Comparison of ENCODE assay signal across 8 cellular contexts in genomic region chr19:53977429-53977990, GRCh38. TPM values are rescaled to one million over a fixed set of nuclear protein-coding genes. Genes with fewer than 3 reads are reported as not detected.
DNase-seq lines count a peak whose midpoint lies in the region; ATAC-seq, FAIRE-seq and TF ChIP-seq lines count a peak whose summit lies in the region.

No MANE protein-coding gene starts in this region.

- peak overlapping the region; percentile 92 for H3K4me2 ChIP-seq in smooth muscle cell

- no peaks in the 10 kb centered on the region for H3K9me3 ChIP-seq in smooth muscle cell (replicated peaks; ENCODE audit: low read depth)

- no peaks in the 10 kb centered on the region for H3K4me1 ChIP-seq in smooth muscle cell (ENCODE audit: low read depth)

- ATAC-seq in HG03045 (IDR thresholded peaks at IDR 0.05; ENCODE audit: unreplicated experiment): no peak

- H3F3A ChIP-seq in smooth muscle cell (ENCODE audit: low read depth): peaks cover 4% of the 10 kb centered on the region

- H3K27ac ChIP-seq in smooth muscle cell (ENCODE audit: low read depth): peak overlapping the region; percentile 30

- whole genome bisulfite sequencing in smooth muscle cell (ENCODE audit: low lambda C conversion rate): under 1% methylated on average over 9 of the region's 9 CpGs

- H3K4me3 ChIP-seq in WI38 (ENCODE audit: low read depth, low read length) (peak overlapping the region; percentile 12; the same call in 1 of the 2 replicates), cardiac fibroblast (replicated peaks in 1 of 2; ENCODE audit: low read depth in 2 of 2, low read length in 2 of 2) (peak overlapping the region; percentile 13 to 49), smooth muscle cell (peak overlapping the region; percentile 55)

- DNase-seq in GF-D8 (lab: John Stamatoyannopoulos, UW) (peak; percentile 45), NCI-H1930 (lab: John Stamatoyannopoulos, UW) (peak; percentile 79 to 93), cardiac fibroblast (ENCODE audit: low read depth in 2 of 2) (peak; percentile 93 to 94), iPS-NIHi11 (ENCODE audit: low spot score) (peak; percentile 74), smooth muscle cell (lab: John Stamatoyannopoulos, UW; ENCODE audit: unreplicated experiment) (peak; percentile 55), D721Med (ENCODE audit: insufficient read length, low spot score) (no peak)

- H3K79me2 ChIP-seq in smooth muscle cell (ENCODE audit: low read depth): no peaks in the 10 kb centered on the region

- TF ChIP-seq CTCF in WI38 (IDR thresholded peaks at IDR 0.05; ENCODE audit: low read depth, low read length): no peak
- no peak for TF ChIP-seq CTCF in cardiac fibroblast (IDR thresholded peaks at IDR 0.05; ENCODE audit: low read depth, low read length)
- TF ChIP-seq CTCF in smooth muscle cell (IDR thresholded peaks at IDR 0.05; ENCODE audit: borderline replicate concordance, insufficient read depth, poor library complexity, severe bottlenecking): no peak
- no peak for TF ChIP-seq CTCF in D721Med (IDR thresholded peaks at IDR 0.05; ENCODE audit: insufficient read depth, missing control alignments)

- H2AFZ ChIP-seq in smooth muscle cell (ENCODE audit: low read depth): peak overlapping the region; percentile 93

- no peaks in the 10 kb centered on the region for H4K20me1 ChIP-seq in smooth muscle cell (ENCODE audit: low read depth)

- no peaks in the 10 kb centered on the region for H3K36me3 ChIP-seq in smooth muscle cell (ENCODE audit: low read depth)

- FAIRE-seq in D721Med (lab: Jason Lieb, UNC): no peak

- H3K27me3 ChIP-seq in smooth muscle cell (ENCODE audit: low read depth): no peaks in the 10 kb centered on the region

- H3K9ac ChIP-seq in smooth muscle cell (ENCODE audit: low read depth): no peak overlapping the region

RNA-seq across cellular contexts. Expression of gene CACNG6, which starts 13.9 kb away (rescaled TPM):
- 0.13 TPM in 1 of 2 replicates, not detected in the other for total RNA-seq in smooth muscle cell
- polyA plus RNA-seq in smooth muscle cell: not detected in 2 replicates

RNA-seq across cellular contexts. Expression of gene CACNG8, which starts 14.8 kb away (rescaled TPM):
- total RNA-seq in smooth muscle cell: 0.04 and 0.31 TPM in 2 replicates
- polyA plus RNA-seq in smooth muscle cell: 0.03 and 0.19 TPM in 2 replicates
